In genomic region chrX:13716905-13717304, GRCh38 we compare ENCODE assay signal across 11 cellular contexts. TPM values are rescaled to one million over a fixed set of nuclear protein-coding genes. Genes with fewer than 3 reads are reported as not detected.
DNase-seq lines count a peak whose midpoint lies in the region; ATAC-seq and TF ChIP-seq lines count a peak whose summit lies in the region.
"Had no signal": no experiment of that assay in that cellular context is flagged by ENCODE, and none has a peak within 500 bp of the region (broad histone marks: within the 10 kb centered on the region; RNA-seq: fewer than 3 reads in every experiment).

No MANE protein-coding gene starts in this region.

- no peaks in the 10 kb centered on the region for H3K27me3 ChIP-seq in smooth muscle cell (ENCODE audit: low read depth)

- H3K36me3 ChIP-seq in smooth muscle cell (ENCODE audit: low read depth): peaks cover 9% of the 10 kb centered on the region

- H3F3A ChIP-seq in smooth muscle cell (ENCODE audit: low read depth): no peaks in the 10 kb centered on the region

- WGBS in smooth muscle cell (ENCODE audit: low lambda C conversion rate): 74% methylated on average over 6 of the region's 6 CpGs

- H2AFZ ChIP-seq in smooth muscle cell (ENCODE audit: low read depth): no peak overlapping the region

- H3K4me1 ChIP-seq in smooth muscle cell (ENCODE audit: low read depth): no peaks in the 10 kb centered on the region

- DNase-seq in activated naive CD4-positive, alpha-beta T cell treated with Interleukin-2 at 50 U/mL for 16 hours: peak; percentile 22
- no peak for DNase-seq in activated naive CD4-positive, alpha-beta T cell treated with anti-CD3 and anti-CD28 coated beads, Interleukin-2, amount 50 U/mL, for 16 hours
- DNase-seq in T follicular helper cell (ENCODE audit: low read depth) (peak; percentile 43), smooth muscle cell (lab: John Stamatoyannopoulos, UW; ENCODE audit: unreplicated experiment) (no peak), AML-193 (lab: John Stamatoyannopoulos, UW) (no peak), coronary artery (ENCODE audit: low spot score) (no peak), SKM-1 (lab: John Stamatoyannopoulos, UW; ENCODE audit: unreplicated experiment) (no peak)
- DNase-seq in central memory CD8-positive, alpha-beta T cell (ENCODE audit: low spot score in 2 of 2): peak; percentile 15 to 44
- DNase-seq: EL, NCI-H226, PC-3 had no signal

- H3K79me2 ChIP-seq in smooth muscle cell (ENCODE audit: low read depth): peaks cover 7% of the 10 kb centered on the region

- no peak overlapping the region for H3K4me3 ChIP-seq in smooth muscle cell
- no peak overlapping the region for H3K4me3 ChIP-seq in coronary artery

- peak overlapping the region; percentile 62 for H3K4me3 Mint-ChIP-seq in central memory CD8-positive, alpha-beta T cell

- no peaks in the 10 kb centered on the region for H3K9me3 Mint-ChIP-seq in central memory CD8-positive, alpha-beta T cell

- peak; percentile 85 for ATAC-seq in central memory CD8-positive, alpha-beta T cell (replicated peaks; ENCODE audit: extremely low read depth, poor library complexity, severe bottlenecking)
- ATAC-seq: PC-3 had no signal

- H3K27ac ChIP-seq in smooth muscle cell (ENCODE audit: low read depth): peak overlapping the region; percentile 95
- H3K27ac ChIP-seq in coronary artery: no peak overlapping the region

- peaks cover 35% of the 10 kb centered on the region for H3K36me3 Mint-ChIP-seq in central memory CD8-positive, alpha-beta T cell (ENCODE audit: insufficient read depth)

- no peaks in the 10 kb centered on the region for H4K20me1 ChIP-seq in smooth muscle cell (ENCODE audit: low read depth)

- TF ChIP-seq CTCF in smooth muscle cell (IDR thresholded peaks at IDR 0.05; ENCODE audit: borderline replicate concordance, insufficient read depth, poor library complexity, severe bottlenecking) (no peak), coronary artery (IDR thresholded peaks at IDR 0.05) (no peak)

- no peak overlapping the region for H3K4me2 ChIP-seq in smooth muscle cell

- no peaks in the 10 kb centered on the region for H3K27me3 Mint-ChIP-seq in central memory CD8-positive, alpha-beta T cell

- H3K9ac ChIP-seq in smooth muscle cell (ENCODE audit: low read depth): no peak overlapping the region

- H3K27ac Mint-ChIP-seq in central memory CD8-positive, alpha-beta T cell (ENCODE audit: low read depth): peak overlapping the region; percentile 85

- H3K4me1 Mint-ChIP-seq in central memory CD8-positive, alpha-beta T cell: peaks cover 23% of the 10 kb centered on the region

- H3K9me3 ChIP-seq in smooth muscle cell (replicated peaks; ENCODE audit: low read depth): no peaks in the 10 kb centered on the region

RNA-seq across cellular contexts. Expression of gene TRAPPC2, which starts 17.5 kb away (rescaled TPM):
- 7.6 and 9.5 TPM in 2 replicates for total RNA-seq in smooth muscle cell
- polyA plus RNA-seq in smooth muscle cell: 6.1 and 9.4 TPM in 2 replicates

RNA-seq across cellular contexts. Expression of gene OFD1, which starts 17.6 kb away (rescaled TPM):
- 14.4 and 17.6 TPM in 2 replicates for total RNA-seq in smooth muscle cell
- 12.5 and 23.0 TPM in 2 replicates for polyA plus RNA-seq in smooth muscle cell

RNA-seq across cellular contexts. Expression of gene RAB9A, which starts 28.0 kb away (rescaled TPM):
- total RNA-seq in smooth muscle cell: 25.8 and 42.3 TPM in 2 replicates
- polyA plus RNA-seq in smooth muscle cell: 22.1 and 31.5 TPM in 2 replicates

Comparison
In these comparisons a context has a peak if more than half of its experiments do, and no peak if none do; other contexts are left out.
1. DNase-seq: peak in activated naive CD4-positive, alpha-beta T cell treated with Interleukin-2 at 50 U/mL for 16 hours (single experiment), T follicular helper cell (single experiment) and central memory CD8-positive, alpha-beta T cell (2 of 2); none in activated naive CD4-positive, alpha-beta T cell treated with anti-CD3 and anti-CD28 coated beads, Interleukin-2, amount 50 U/mL, for 16 hours (single experiment), smooth muscle cell (single experiment), AML-193 (0 of 2), coronary artery (single experiment) and SKM-1 (single experiment).